In the genomic region with DNA sequence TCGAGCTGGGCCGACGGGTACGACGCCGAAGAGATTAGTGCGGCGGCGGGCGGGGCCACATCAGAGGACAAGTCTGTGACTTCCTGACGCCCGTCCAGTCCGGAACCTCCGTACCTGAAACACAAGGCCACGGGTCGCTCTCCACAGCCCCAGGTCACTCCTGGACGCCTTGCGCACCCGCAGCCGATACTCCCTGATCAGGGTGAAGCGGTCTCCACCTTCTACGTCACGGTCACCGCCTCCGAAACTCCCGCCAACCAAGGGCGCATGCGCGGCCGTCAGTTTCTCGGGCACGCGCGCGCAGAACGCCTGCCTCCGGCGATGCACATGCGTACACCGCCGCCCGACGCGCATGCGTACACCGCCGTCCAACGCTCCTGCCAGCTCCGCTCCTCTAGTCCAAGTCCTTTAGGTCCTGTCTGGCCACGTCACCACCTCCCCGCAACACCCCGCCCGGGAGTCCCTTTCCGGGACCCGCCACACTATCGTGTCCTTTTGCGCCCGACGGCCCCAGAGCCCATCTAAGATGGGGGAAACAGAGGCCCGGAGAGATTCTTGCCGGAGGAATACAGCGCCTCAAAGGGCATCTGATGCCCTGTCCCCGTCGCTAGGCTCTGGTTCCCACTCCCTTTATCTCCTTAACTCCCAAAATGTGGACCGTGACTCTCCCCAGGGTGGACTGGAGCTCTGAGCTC, we compare ENCODE assay signal across 8 cellular contexts. TPM values are rescaled to one million over a fixed set of nuclear protein-coding genes. Genes with fewer than 3 reads are reported as not detected.
DNase-seq lines count a peak whose midpoint lies in the region; ATAC-seq and TF ChIP-seq lines count a peak whose summit lies in the region.

A gene with protein sequence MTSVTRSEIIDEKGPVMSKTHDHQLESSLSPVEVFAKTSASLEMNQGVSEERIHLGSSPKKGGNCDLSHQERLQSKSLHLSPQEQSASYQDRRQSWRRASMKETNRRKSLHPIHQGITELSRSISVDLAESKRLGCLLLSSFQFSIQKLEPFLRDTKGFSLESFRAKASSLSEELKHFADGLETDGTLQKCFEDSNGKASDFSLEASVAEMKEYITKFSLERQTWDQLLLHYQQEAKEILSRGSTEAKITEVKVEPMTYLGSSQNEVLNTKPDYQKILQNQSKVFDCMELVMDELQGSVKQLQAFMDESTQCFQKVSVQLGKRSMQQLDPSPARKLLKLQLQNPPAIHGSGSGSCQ (minus strand): TSS at position 216 of the 695 bp plus-strand sequence. CDS start 2,305 bp downstream, outside the sequence.

- peak within 1 kb of the TSS; percentile 85 to 92 for H3K4me3 Mint-ChIP-seq in H9
- H3K4me3 Mint-ChIP-seq in nephron = peak within 1 kb of the TSS; percentile 88 to 94 (median 88)

- no peak within 1 kb of the TSS for H2BK120ac ChIP-seq in H9 (ENCODE audit: low read depth, low read length, poor library complexity, severe bottlenecking)

- H3K36me3 ChIP-seq in ES-I3 (ENCODE audit: insufficient read depth, low read length) = peaks cover 5% of the 10 kb centered on the region; the same call in 1 of the 2 replicates
- H3K36me3 ChIP-seq in MG63 = peaks cover 22% of the 10 kb centered on the region

- H3K4ac ChIP-seq in H9 (ENCODE audit: low read depth, low read length) = no peak within 1 kb of the TSS

- H3K4me2 ChIP-seq in H9 (ENCODE audit: insufficient read depth, insufficient read length, low read length) = peak within 1 kb of the TSS; percentile 93

- peak within 1 kb of the TSS; percentile 98 to 99 (median 99) for H3K27ac Mint-ChIP-seq in H9
- H3K27ac Mint-ChIP-seq in nephron = peak within 1 kb of the TSS; percentile 96 to 97 (median 96)

- ATAC-seq in stimulated activated naive CD8-positive, alpha-beta T cell treated with anti-CD3 and anti-CD28 coated beads, Interleukin-15, Interleukin-2, amounts not matched to agents 100 U/mL and 50 U/mL, for 24 hours = peak; percentile 92

- no peak within 1 kb of the TSS for H2AK5ac ChIP-seq in H9 (ENCODE audit: insufficient read length, low read length)

- H3T11ph ChIP-seq in H9 (ENCODE audit: low read length) = no peak within 1 kb of the TSS

- H3K36me3 Mint-ChIP-seq in H9 (ENCODE audit: insufficient read depth in 1 of 3, low read depth in 3 of 3) = peaks cover 0 to 21% (median 17%) of the 10 kb centered on the region in 3 experiments
- no peaks in the 10 kb centered on the region for H3K36me3 Mint-ChIP-seq in nephron (ENCODE audit: low read depth)

- no peak within 1 kb of the TSS for H2BK20ac ChIP-seq in H9 (ENCODE audit: low read depth, low read length, poor library complexity, severe bottlenecking)

- no peak within 1 kb of the TSS for H2BK12ac ChIP-seq in H9 (ENCODE audit: insufficient read length, low read depth, low read length)

- no peak within 1 kb of the TSS for H3K27ac ChIP-seq in H9 (ENCODE audit: insufficient read length, low read depth, low read length)

- H3K4me3 ChIP-seq in MG63 (peak within 1 kb of the TSS; percentile 84), fibroblast of the aortic adventitia (ENCODE audit: low read depth, low read length) (peak within 1 kb of the TSS; percentile 95)

- DNase-seq in H9 (peak; percentile 98), MG63 (peak; percentile 98), SHP77 (lab: John Stamatoyannopoulos, UW) (peak; percentile 88 to 95), fibroblast of the aortic adventitia (ENCODE audit: low read depth) (peak; percentile 97)
- DNase-seq in activated effector memory CD4-positive, alpha-beta T cell treated with Interleukin-2 at 50 U/mL for 16 hours = peak; percentile 95
- peak; percentile 99 for DNase-seq in stimulated activated naive CD8-positive, alpha-beta T cell treated with anti-CD3 and anti-CD28 coated beads, Interleukin-15, Interleukin-2, amounts not matched to agents 100 U/mL and 50 U/mL, for 24 hours

- no peak within 1 kb of the TSS for H2BK5ac ChIP-seq in H9 (ENCODE audit: insufficient read length, low read length)

- H4K8ac ChIP-seq in H9 (replicated peaks; ENCODE audit: insufficient read length, low read depth, low read length) = no peak within 1 kb of the TSS

- peaks cover 11% of the 10 kb centered on the region for H3K23me2 ChIP-seq in H9 (ENCODE audit: insufficient read length, low read depth, low read length, poor library complexity, severe bottlenecking)

- H4K5ac ChIP-seq in H9 (ENCODE audit: insufficient read length, low read depth, low read length) = no peak within 1 kb of the TSS

- H3K18ac ChIP-seq in H9 (ENCODE audit: insufficient read length, low read depth, low read length) = peak within 1 kb of the TSS; percentile 97

- H3K9me3 Mint-ChIP-seq in H9 (peaks cover 0 to 1% of the 10 kb centered on the region in 2 experiments; a peak in 2 of 5 replicates), nephron (no peaks in the 10 kb centered on the region)

- no peaks in the 10 kb centered on the region for H4K20me1 ChIP-seq in H9 (ENCODE audit: control insufficient read depth, insufficient read depth, insufficient read length)

- H2AFZ ChIP-seq in H9 (ENCODE audit: low read length) = peak within 1 kb of the TSS; percentile 86

- no peak within 1 kb of the TSS for H3K23ac ChIP-seq in H9 (ENCODE audit: insufficient read length, low read depth, low read length)

- WGBS in H9 (ENCODE audit: extremely low coverage, insufficient read length, low lambda C conversion rate) = no CpG with 5 or more reads among the region's 65 CpGs

- H3K4me1 Mint-ChIP-seq in H9 (peaks cover 29% of the 10 kb centered on the region in 2 experiments), nephron (peaks cover 44% of the 10 kb centered on the region)

- H3K56ac ChIP-seq in H9 (ENCODE audit: insufficient read length, low read depth, low read length) = no peak within 1 kb of the TSS

- H3K27me3 ChIP-seq in H9 (ENCODE audit: insufficient read depth, low read length) (no peaks in the 10 kb centered on the region), MG63 (no peaks in the 10 kb centered on the region)

- no peaks in the 10 kb centered on the region for H3K79me1 ChIP-seq in H9 (ENCODE audit: insufficient read depth, low read depth, low read length, poor library complexity, severe bottlenecking)

- H3K27me3 Mint-ChIP-seq in H9 (ENCODE audit: low read depth) (no peaks in the 10 kb centered on the region; the same call in none of the 2 replicates), nephron (ENCODE audit: low read depth) (no peaks in the 10 kb centered on the region)

- H3K9me3 ChIP-seq in ES-I3 (ENCODE audit: control insufficient read depth, insufficient read depth, low read length) (no peaks in the 10 kb centered on the region), H9 (ENCODE audit: control insufficient read depth, low read depth, low read length) (no peaks in the 10 kb centered on the region), MG63 (no peaks in the 10 kb centered on the region)

- H3K14ac ChIP-seq in H9 (ENCODE audit: insufficient read depth, low read length) = peak within 1 kb of the TSS; percentile 98

- H3K9ac ChIP-seq in ES-I3 (ENCODE audit: low read depth, low read length) (peak within 1 kb of the TSS; percentile 97), H9 (ENCODE audit: extremely low read depth, insufficient read length, low read length) (peak within 1 kb of the TSS; percentile 88)

- H4K91ac ChIP-seq in H9 (ENCODE audit: insufficient read length, low read depth, low read length) = no peak within 1 kb of the TSS

- H3K4me1 ChIP-seq in ES-I3 (ENCODE audit: insufficient read depth, low read length) (no peaks in the 10 kb centered on the region), H9 (ENCODE audit: insufficient read depth, low read length) (no peaks in the 10 kb centered on the region; the same call in 1 of the 2 replicates)

- no peak for TF ChIP-seq CTCF in H9 (conservative IDR thresholded peaks at IDR 0.05)
- no peak for TF ChIP-seq CTCF in fibroblast of the aortic adventitia (IDR thresholded peaks at IDR 0.05; ENCODE audit: insufficient read depth, low read length)
- no peak for TF ChIP-seq CTCF in nephron (IDR thresholded peaks at IDR 0.05; ENCODE audit: unreplicated experiment in 3 of 3)

- no peak within 1 kb of the TSS; the same call in 1 of the 2 replicates for H2BK15ac ChIP-seq in H9 (ENCODE audit: low read depth, low read length)

- no peaks in the 10 kb centered on the region for H3K79me2 ChIP-seq in H9 (ENCODE audit: insufficient read depth, low read length)

RNA-seq across cellular contexts. Expression of the gene that starts here (rescaled TPM):
- 20.6 and 22.8 TPM in 2 replicates for total RNA-seq in H9 (2021)
- total RNA-seq in MG63 (2014; rRNA removed; shearing (Covaris generic); ENCODE audit: low replicate concordance) = 36.0 and 52.2 TPM in 2 replicates
- 10.2 and 40.4 TPM in 2 replicates for total RNA-seq in fibroblast of the aortic adventitia (ENCODE audit: low replicate concordance)
